In genomic region chr22:44473166-44473565, GRCh38 we compare ENCODE assay signal across 24 cellular contexts.
"Had no signal": no experiment of that assay in that cellular context is flagged by ENCODE, and none has a peak within 500 bp of the region (broad histone marks: within the 10 kb centered on the region; RNA-seq: fewer than 3 reads in every experiment).

No MANE protein-coding gene starts in this region.

- H3K4me3 ChIP-seq: gastrocnemius medialis, ovary, thoracic aorta, tibial nerve, upper lobe of left lung had no signal

- H3K4me3 Mint-ChIP-seq: dendritic cell treated with granulocyte-macrophage colony-stimulating factor and Interleukin-4, amounts not matched to agents 40 ng/mL and 50 ng/mL, for 4 days; endodermal cell; naive thymus-derived CD4-positive, alpha-beta T cell; nephron; stimulated activated naive B cell treated with anti-CD40 and anti-IgM and Interleukin-4, amounts not matched to agents 10 μg/mL and 1 μg/mL and 100 μg/mL, for 72 hours; stimulated activated naive CD8-positive, alpha-beta T cell treated with anti-CD3 and anti-CD28 coated beads, Interleukin-15, Interleukin-2, amounts not matched to agents 100 ng/mL and 50 ng/mL, for 24 hours had no signal

- ATAC-seq: esophagus mucosa; gastrocnemius medialis; naive thymus-derived CD4-positive, alpha-beta T cell; sciatic nerve; stimulated activated naive B cell treated with anti-CD40 and anti-IgM and Interleukin-4, amounts not matched to agents 10 μg/mL and 1 μg/mL and 100 μg/mL, for 72 hours had no signal

- H3K27me3 ChIP-seq: gastrocnemius medialis, ovary, tibial nerve, upper lobe of left lung had no signal

- H3K27ac ChIP-seq: epithelial cell of prostate, gastrocnemius medialis, ovary, thoracic aorta, tibial nerve, upper lobe of left lung had no signal

- H3K27ac Mint-ChIP-seq: dendritic cell treated with granulocyte-macrophage colony-stimulating factor and Interleukin-4, amounts not matched to agents 40 ng/mL and 50 ng/mL, for 4 days; endodermal cell; naive thymus-derived CD4-positive, alpha-beta T cell; nephron; stimulated activated naive B cell treated with anti-CD40 and anti-IgM and Interleukin-4, amounts not matched to agents 10 μg/mL and 1 μg/mL and 100 μg/mL, for 72 hours; stimulated activated naive CD8-positive, alpha-beta T cell treated with anti-CD3 and anti-CD28 coated beads, Interleukin-15, Interleukin-2, amounts not matched to agents 100 ng/mL and 50 ng/mL, for 24 hours had no signal

- H3K36me3 ChIP-seq: gastrocnemius medialis, ovary, thoracic aorta, tibial nerve, upper lobe of left lung had no signal

- H3K9me3 ChIP-seq: ovary had no signal

- H3K4me1 Mint-ChIP-seq: endodermal cell; naive thymus-derived CD4-positive, alpha-beta T cell; nephron had no signal

- H3K4me1 ChIP-seq: gastrocnemius medialis, tibial nerve, upper lobe of left lung had no signal

- DNase-seq: central memory CD4-positive, alpha-beta T cell; effector CD8-positive, alpha-beta T cell; endodermal cell; foreskin fibroblast; gastrocnemius medialis; hippocampal formation; mesenchymal stem cell; midbrain; naive thymus-derived CD4-positive, alpha-beta T cell; nucleus accumbens; ovary; posterior cingulate gyrus; retina; stimulated activated CD4-positive, alpha-beta T cell treated with anti-CD3 and anti-CD28 coated beads, Interleukin-4, amount 100 ng/mL, for 4 hours; stimulated activated naive B cell treated with anti-CD40 and anti-IgM and Interleukin-4, amounts not matched to agents 10 μg/mL and 1 μg/mL and 100 μg/mL, for 72 hours; upper lobe of left lung had no signal
